ENCODE assay signal across 1 cellular context in genomic region chr1:67948155-67949075, GRCh38.
TF ChIP-seq lines count a peak whose summit lies in the region.

No MANE protein-coding gene starts in this region.

TF ChIP-seq in IMR-90, 13 proteins besides CTCF, POLR2A, EP300 and RAD21 (continued from another document):
- TF ChIP-seq ELK1 (IDR thresholded peaks at IDR 0.05; ENCODE audit: borderline replicate concordance, low read depth, low read length) (no peak), MAFK (IDR thresholded peaks at IDR 0.05; ENCODE audit: low read depth, low read length) (peak; percentile 45; the same call in 1 of the 2 replicates), SMC3 (IDR thresholded peaks at IDR 0.05; ENCODE audit: low read depth, low read length) (no peak), MAZ (IDR thresholded peaks at IDR 0.05; ENCODE audit: borderline replicate concordance, low read depth, low read length) (no peak), MXI1 (IDR thresholded peaks at IDR 0.05; ENCODE audit: borderline replicate concordance, low read depth, low read length) (no peak)
TF ChIP-seq in IMR-90: peak in this region for 5.
